ENCODE assay signal across 9 cellular contexts in genomic region chrX:16839852-16840460, GRCh38. TPM values are rescaled to one million over a fixed set of nuclear protein-coding genes. Genes with fewer than 3 reads are reported as not detected.
DNase-seq lines count a peak whose midpoint lies in the region; TF ChIP-seq lines count a peak whose summit lies in the region.
"Had no signal": no experiment of that assay in that cellular context is flagged by ENCODE, and none has a peak within 500 bp of the region (broad histone marks: within the 10 kb centered on the region; RNA-seq: fewer than 3 reads in every experiment).

No MANE protein-coding gene starts in this region.

- H3K27ac ChIP-seq in dorsolateral prefrontal cortex, result peak overlapping the region in 40 of 59 donors; percentile 6 to 77 (median 54)
- peak overlapping the region in 1 of 4 donors; percentile 20 for H3K27ac ChIP-seq in tibial nerve

- H3K27me3 ChIP-seq in dorsolateral prefrontal cortex (peaks cover 0 to 9% (median 0%) of the 10 kb centered on the region in 45 donors), tibial nerve (no peaks in the 10 kb centered on the region)

- no peak for TF ChIP-seq POLR2A in tibial nerve (IDR thresholded peaks at IDR 0.05)

- H3K36me3 ChIP-seq in tibial nerve, result peaks cover 0 to 20% (median 0%) of the 10 kb centered on the region in 3 donors

- WGBS in tibial nerve, 2 donors, result 89 to 91% methylated on average over 13 to 14 of the region's 14 CpGs

- H3K4me3 ChIP-seq in dorsolateral prefrontal cortex (no peak overlapping the region), tibial nerve (no peak overlapping the region)

- TF ChIP-seq EP300 in tibial nerve (IDR thresholded peaks at IDR 0.05), result no peak

- intact Hi-C loops in dorsolateral prefrontal cortex (cut with DNase I), result loop anchor here in 1 of 2 donors (5.0 kb wide), 1 partner anchor 32 kb away; the partner anchor contains the start of gene RBBP7

- no peaks in the 10 kb centered on the region for H3K9me3 ChIP-seq in tibial nerve

- TF ChIP-seq CTCF in dorsolateral prefrontal cortex (IDR thresholded peaks at IDR 0.05 in 54 of 56, conservative IDR thresholded peaks at IDR 0.05 in 2 of 56; ENCODE audit: low read depth in 1 of 56, partially characterized antibody in 56 of 56) (no peak), tibial nerve (IDR thresholded peaks at IDR 0.05) (no peak)

- DNase-seq in ELF-1 (ENCODE audit: low read depth, low spot score) (peak; percentile 46), MV-4-11 (lab: John Stamatoyannopoulos, UW) (peak; percentile 7), dorsolateral prefrontal cortex (peak in 5 of 10 donors; percentile 19 to 71 (median 44)), occipital lobe (lab: John Stamatoyannopoulos, UW) (peak; percentile 16), tibial nerve (ENCODE audit: low spot score in 2 of 2) (no peak), SIG-M5 (lab: John Stamatoyannopoulos, UW) (no peak), cerebellar nuclear complex (lab: John Stamatoyannopoulos, UW) (no peak), SHP77 treated with DMSO at 0.1 percent for 48 hours (lab: John Stamatoyannopoulos, UW) (no peak)
- DNase-seq: Kasumi-1 had no signal

- H3K4me1 ChIP-seq in tibial nerve, result peaks cover 0 to 10% (median 0%) of the 10 kb centered on the region in 4 donors

RNA-seq across cellular contexts. Expression of gene RBBP7, which starts 30.2 kb away (rescaled TPM):
- total RNA-seq in dorsolateral prefrontal cortex (100 to 1,000 TPM in 7 of 120 experiments, 10 to 100 TPM in 113; 52.6 to 124 (median 81.9) TPM), occipital lobe (60.8 TPM), tibial nerve (10 to 100 TPM; 69.7 to 85.5 (median 79.2) TPM)

RNA-seq across cellular contexts. Expression of gene TXLNG, which starts 53.7 kb away (rescaled TPM):
- total RNA-seq in dorsolateral prefrontal cortex (10 to 100 TPM; 10.9 to 20.8 (median 16.2) TPM), occipital lobe (13.1 TPM), tibial nerve (10 to 100 TPM; 16.3 to 22.2 (median 20.0) TPM)

Comparison
In these comparisons a context has a peak if more than half of its experiments do, and no peak if none do; other contexts are left out.
1. DNase-seq: peak in ELF-1 (single experiment), MV-4-11 (single experiment) and occipital lobe (single experiment); none in tibial nerve (0 of 2), SIG-M5 (single experiment), cerebellar nuclear complex (0 of 2) and SHP77 treated with DMSO at 0.1 percent for 48 hours (single experiment).